ENCODE assay signal across 1 cellular context in genomic region chr14:31263485-31264133, GRCh38.
TF ChIP-seq lines count a peak whose summit lies in the region.

No MANE protein-coding gene starts in this region.

TF ChIP-seq in HCT116, 20 proteins besides CTCF, POLR2A, EP300 and RAD21 (continued from another document):
- TF ChIP-seq REST (IDR thresholded peaks at IDR 0.05; ENCODE audit: low read depth): no peak
- TF ChIP-seq ZNF274 (IDR thresholded peaks at IDR 0.05; ENCODE audit: low read depth, low read length): no peak
- 0 out of 2 replicates have a peak, but pooled peaks have one; percentile 36 for TF ChIP-seq SIN3A (IDR thresholded peaks at IDR 0.05; ENCODE audit: low read depth)
- no peak for TF ChIP-seq ZFX (IDR thresholded peaks at IDR 0.05)
TF ChIP-seq in HCT116: peak in this region for 6.
